19 cellular contexts compared by ENCODE assay signal in genomic region chr1:7964476-7964875, GRCh38. TPM values are rescaled to one million over a fixed set of nuclear protein-coding genes. Genes with fewer than 3 reads are reported as not detected.
DNase-seq lines count a peak whose midpoint lies in the region; ATAC-seq and TF ChIP-seq lines count a peak whose summit lies in the region.
"Had no signal": no experiment of that assay in that cellular context is flagged by ENCODE, and none has a peak within 500 bp of the region (broad histone marks: within the 10 kb centered on the region; RNA-seq: fewer than 3 reads in every experiment).

No MANE protein-coding gene starts in this region.

- ATAC-seq in activated naive CD8-positive, alpha-beta T cell treated with anti-CD3 and anti-CD28 coated beads, Interleukin-2, amount 50 U/mL, for 24 hours = no peak
- ATAC-seq in gastrocnemius medialis = no peak
- ATAC-seq: naive thymus-derived CD8-positive, alpha-beta T cell had no signal

- peak overlapping the region; percentile 99 for H3K4me3 Mint-ChIP-seq in activated T-cell treated with anti-CD3 and anti-CD28 coated beads, Interleukin-2, amount 50 U/mL, for 24 hours
- H3K4me3 Mint-ChIP-seq in activated naive CD8-positive, alpha-beta T cell treated with anti-CD3 and anti-CD28 coated beads, Interleukin-2, amount 50 U/mL, for 24 hours = peak overlapping the region; percentile 99

- H3K27me3 Mint-ChIP-seq in activated T-cell treated with anti-CD3 and anti-CD28 coated beads, Interleukin-2, amount 50 U/mL, for 24 hours = no peaks in the 10 kb centered on the region
- no peaks in the 10 kb centered on the region for H3K27me3 Mint-ChIP-seq in activated naive CD8-positive, alpha-beta T cell treated with anti-CD3 and anti-CD28 coated beads, Interleukin-2, amount 50 U/mL, for 24 hours

- 96% methylated on average over 3 of the region's 3 CpGs for WGBS in mammary epithelial cell (ENCODE audit: low coverage, missing lambda C conversion rate)

- TF ChIP-seq CTCF in gastrocnemius medialis (IDR thresholded peaks at IDR 0.05 in 4 of 5, conservative IDR thresholded peaks at IDR 0.05 in 1 of 5) = no peak
- no peak for TF ChIP-seq CTCF in mammary epithelial cell (conservative IDR thresholded peaks at IDR 0.05 in 1 of 2, IDR thresholded peaks at IDR 0.05 in 1 of 2; ENCODE audit: extremely low read depth in 1 of 2, insufficient read depth in 1 of 2, low read depth in 1 of 2, low read length in 2 of 2)

- H3K4me1 ChIP-seq in gastrocnemius medialis (peaks cover 57 to 58% of the 10 kb centered on the region in 2 donors), mammary epithelial cell (ENCODE audit: insufficient read depth, low read length) (peaks cover 11% of the 10 kb centered on the region)
- H3K4me1 ChIP-seq: SJCRH30 had no signal

- no peak for TF ChIP-seq POLR2A in gastrocnemius medialis (IDR thresholded peaks at IDR 0.05)

- peaks cover 86% of the 10 kb centered on the region for H3K36me3 Mint-ChIP-seq in activated T-cell treated with anti-CD3 and anti-CD28 coated beads, Interleukin-2, amount 50 U/mL, for 24 hours (ENCODE audit: low read depth)
- H3K36me3 Mint-ChIP-seq in activated naive CD8-positive, alpha-beta T cell treated with anti-CD3 and anti-CD28 coated beads, Interleukin-2, amount 50 U/mL, for 24 hours (ENCODE audit: low read depth) = peaks cover 75% of the 10 kb centered on the region

- H3K9ac ChIP-seq in mammary epithelial cell (ENCODE audit: insufficient read depth, low read length) = no peak overlapping the region

- no peak overlapping the region for H3K4me2 ChIP-seq in mammary epithelial cell (ENCODE audit: insufficient read depth, low read depth, low read length)

- H3K27me3 ChIP-seq in gastrocnemius medialis (no peaks in the 10 kb centered on the region), mammary epithelial cell (ENCODE audit: insufficient read depth, low read length) (no peaks in the 10 kb centered on the region)
- H3K27me3 ChIP-seq: SJCRH30 had no signal

- dilution Hi-C loops in mammary epithelial cell (cut with HindIII; ENCODE audit: low sequenced_read_pairs) = no loop called here

- H3K27ac ChIP-seq in gastrocnemius medialis (peak overlapping the region; percentile 41 to 95 (median 55)), mammary epithelial cell (ENCODE audit: insufficient read depth, low read depth, low read length) (no peak overlapping the region)
- H3K27ac ChIP-seq: C4-2B, prostate gland, SJCRH30 had no signal

- H3K79me2 ChIP-seq in mammary epithelial cell (ENCODE audit: insufficient read depth, low read length) = peaks cover 76% of the 10 kb centered on the region

- H4K20me1 ChIP-seq in mammary epithelial cell (ENCODE audit: insufficient read depth, low read length) = no peaks in the 10 kb centered on the region

- H3K27ac Mint-ChIP-seq in activated T-cell treated with anti-CD3 and anti-CD28 coated beads, Interleukin-2, amount 50 U/mL, for 24 hours = peak overlapping the region; percentile 99
- peak overlapping the region; percentile 79 for H3K27ac Mint-ChIP-seq in activated naive CD8-positive, alpha-beta T cell treated with anti-CD3 and anti-CD28 coated beads, Interleukin-2, amount 50 U/mL, for 24 hours

- in situ Hi-C loops in G401 (cut with HindIII; ENCODE audit: low sequenced_read_pairs) (no loop called here), gastrocnemius medialis (cut with MboI; ENCODE audit: low sequenced_read_pairs in 4 of 4) (no loop called here), mammary epithelial cell (cut with MboI; ENCODE audit: low sequenced_read_pairs in 2 of 2) (no loop called here)

- peaks cover 67% of the 10 kb centered on the region for H3K4me1 Mint-ChIP-seq in activated T-cell treated with anti-CD3 and anti-CD28 coated beads, Interleukin-2, amount 50 U/mL, for 24 hours (ENCODE audit: low read depth)
- peaks cover 75% of the 10 kb centered on the region for H3K4me1 Mint-ChIP-seq in activated naive CD8-positive, alpha-beta T cell treated with anti-CD3 and anti-CD28 coated beads, Interleukin-2, amount 50 U/mL, for 24 hours

- CTCF ChIA-PET in mammary epithelial cell (lab: Charles Lee; ENCODE audit: low non-redundant PET) = no interaction called here

- H3K4me3 ChIP-seq in gastrocnemius medialis (no peak overlapping the region), mammary epithelial cell (replicated peaks in 1 of 3; ENCODE audit: insufficient read depth in 1 of 3, low read depth in 2 of 3, low read length in 3 of 3) (no peak overlapping the region)
- H3K4me3 ChIP-seq: prostate gland, SJCRH30, skin epidermis had no signal

- no peak overlapping the region for H2AFZ ChIP-seq in mammary epithelial cell (ENCODE audit: low read depth, low read length)

- intact Hi-C loops in gastrocnemius medialis (cut with DNase I; ENCODE audit: low total_unique reads) (loop anchor here (10.0 kb wide), 1 partner anchor 910 kb away; the partner anchor contains the start of gene ENO1), mammary epithelial cell (cut with micrococcal nuclease) (no loop called here)

- H3K9me3 ChIP-seq in gastrocnemius medialis (no peaks in the 10 kb centered on the region), mammary epithelial cell (replicated peaks; ENCODE audit: insufficient read depth, low read length) (no peaks in the 10 kb centered on the region)
- H3K9me3 ChIP-seq: prostate gland, SJCRH30 had no signal

- H3K36me3 ChIP-seq in gastrocnemius medialis (peaks cover 0 to 55% of the 10 kb centered on the region in 2 donors), mammary epithelial cell (ENCODE audit: insufficient read depth, low read length) (peaks cover 21% of the 10 kb centered on the region)

- no TSS peak for BruUV-seq in mammary epithelial cell (replicated peaks; lab: Mats Ljungman, UMichigan)

- H3K9me3 Mint-ChIP-seq in activated T-cell treated with anti-CD3 and anti-CD28 coated beads, Interleukin-2, amount 50 U/mL, for 24 hours = no peaks in the 10 kb centered on the region
- no peaks in the 10 kb centered on the region for H3K9me3 Mint-ChIP-seq in activated naive CD8-positive, alpha-beta T cell treated with anti-CD3 and anti-CD28 coated beads, Interleukin-2, amount 50 U/mL, for 24 hours
- H3K9me3 Mint-ChIP-seq: naive thymus-derived CD8-positive, alpha-beta T cell had no signal

- DNase-seq in activated T-cell treated with anti-CD3 and anti-CD28 coated beads, Interleukin-2, amount 50 U/mL, for 24 hours = no peak
- DNase-seq in activated T-cell treated with anti-CD3 and anti-CD28 coated beads, Interleukin-2, amount 50 U/mL, for 1 hour = no peak
- peak; percentile 60 for DNase-seq in G401 (ENCODE audit: low spot score)
- no peak for DNase-seq in activated naive CD8-positive, alpha-beta T cell treated with anti-CD3 and anti-CD28 coated beads, Interleukin-2, amount 50 U/mL, for 24 hours
- DNase-seq in gastrocnemius medialis = no peak
- DNase-seq in activated CD4-positive, CD25-positive, alpha-beta regulatory T cell treated with anti-CD3 and anti-CD28 coated beads, Interleukin-2, amount 50 U/mL, for 72 hours = no peak
- no peak for DNase-seq in mammary epithelial cell
- no peak for DNase-seq in DMS53 (lab: John Stamatoyannopoulos, UW)
- DNase-seq: activated CD4-positive, CD25-positive, alpha-beta regulatory T cell; mesendoderm; naive thymus-derived CD8-positive, alpha-beta T cell; NCI-H1436 treated with DMSO at 0.1 percent for 48 hours; NCI-H2171 treated with DMSO at 0.1 percent for 48 hours; SJCRH30; T-helper 9 cell had no signal

RNA-seq across cellular contexts. Expression of gene PARK7, which starts 3.0 kb away (rescaled TPM):
- 487 and 504 TPM in 2 replicates for total RNA-seq in G401 (2014; rRNA removed; shearing (Covaris generic))
- total RNA-seq in gastrocnemius medialis (100 to 1,000 TPM; 291 to 370 (median 332) TPM), mammary epithelial cell (100 to 1,000 TPM; 106 to 264 TPM)
- 361 TPM for polyA plus RNA-seq in mammary epithelial cell
- 166 TPM for polyA minus RNA-seq in mammary epithelial cell

RNA-seq across cellular contexts. Expression of gene TNFRSF9, which starts 23.8 kb away (rescaled TPM):
- total RNA-seq in G401 (2014; rRNA removed; shearing (Covaris generic)) = 0.14 TPM in 1 of 2 replicates, not detected in the other
- total RNA-seq in gastrocnemius medialis (under 1 TPM in 2 of 4 donors, not detected in 2; 0.05 to 0.20 TPM), mammary epithelial cell (not detected)
- polyA plus RNA-seq in mammary epithelial cell = not detected
- polyA minus RNA-seq in mammary epithelial cell = not detected
- total RNA-seq: frontal cortex, prostate gland, SJCRH30 had no signal
